8 cellular contexts compared by ENCODE assay signal in the genomic region with DNA sequence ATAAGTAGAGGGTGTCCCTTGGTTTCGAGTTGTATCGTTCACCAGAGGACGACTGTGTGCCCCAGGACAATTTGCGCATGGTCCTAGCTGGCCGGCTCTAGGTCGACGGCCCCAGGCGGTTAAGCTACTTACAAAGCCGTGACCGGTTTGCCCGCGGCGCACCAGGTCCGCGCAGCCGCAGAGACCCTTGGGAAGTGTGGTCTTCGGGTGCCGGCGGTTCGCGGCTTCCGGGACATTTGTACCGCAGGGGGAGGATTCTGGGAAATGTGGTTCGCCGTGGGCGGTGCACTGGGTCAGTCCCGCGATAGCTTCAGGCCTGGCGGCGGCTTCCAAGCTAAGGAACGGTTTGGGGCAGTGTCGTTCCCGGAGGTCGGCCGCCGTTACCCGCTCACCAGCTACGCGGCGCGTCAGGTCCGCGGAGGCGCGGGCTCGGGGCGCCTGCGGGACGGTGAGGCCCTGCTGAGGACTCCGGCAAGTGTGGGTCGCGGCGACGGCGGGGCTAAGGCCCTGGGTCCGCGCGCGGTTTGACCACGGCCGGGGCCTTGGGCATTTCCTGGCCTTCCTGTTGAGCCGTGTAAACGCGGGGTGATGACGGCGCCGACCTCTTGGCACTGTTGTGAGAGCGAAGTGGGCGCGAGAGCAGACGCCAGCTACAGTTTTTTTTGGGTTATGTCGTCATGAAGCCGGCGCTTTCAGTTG. TPM values are rescaled to one million over a fixed set of nuclear protein-coding genes. Genes with fewer than 3 reads are reported as not detected.
DNase-seq lines count a peak whose midpoint lies in the region; ATAC-seq and TF ChIP-seq lines count a peak whose summit lies in the region.

A gene (plus strand): TSS at position 293 of the 699 bp plus-strand sequence. CDS start 1,127 bp downstream, outside the sequence.

- DNase-seq in AG04450 (ENCODE audit: low read depth, low spot score) = peak; percentile 94
- peak; percentile 92 for DNase-seq in NCI-H226
- peak; percentile 91 for DNase-seq in activated CD4-positive, CD25-positive, alpha-beta regulatory T cell treated with anti-CD3 and anti-CD28 coated beads, Interleukin-2, amount 50 U/mL, for 16 hours (ENCODE audit: low read depth, low spot score)
- DNase-seq in central memory CD8-positive, alpha-beta T cell (ENCODE audit: low spot score in 2 of 2) = peak; percentile 87 to 88
- peak; percentile 99 for DNase-seq in iris pigment epithelial cell (ENCODE audit: low read depth)
- peak; percentile 92 to 93 (median 93) for DNase-seq in stimulated activated CD4-positive, alpha-beta T cell treated with anti-CD3 and anti-CD28 coated beads, Interleukin-12 subunit alpha, Interleukin-12 subunit beta, amount 100 ng/mL, for 48 hours (ENCODE audit: low read depth in 2 of 3, low spot score in 1 of 3)

- POLR2A ChIA-PET in AG04450 (lab: Yijun Ruan, JAX) = interaction anchor here (0.6 to 1.8 kb wide), 9 partner anchors 11 to 1500 kb away, joined by 3 to 17 read pairs (median 4); a partner anchor contains a TSS

- H3K36me3 Mint-ChIP-seq in central memory CD8-positive, alpha-beta T cell (ENCODE audit: insufficient read depth) = peaks cover 21% of the 10 kb centered on the region

- no peak for TF ChIP-seq CTCF in AG04450 (IDR thresholded peaks at IDR 0.05; ENCODE audit: low read depth, low read length)

- peaks cover 21% of the 10 kb centered on the region for H3K9me3 ChIP-seq in AG04450 (ENCODE audit: control insufficient read depth, insufficient read depth, low read length)

- H3K4me3 ChIP-seq in AG04450 (ENCODE audit: low read depth, low read length) = peak within 1 kb of the TSS; percentile 75

- ATAC-seq in GM18907 (IDR thresholded peaks at IDR 0.05; ENCODE audit: unreplicated experiment) = peak; percentile 92
- peak; percentile 93 for ATAC-seq in HG03159 (IDR thresholded peaks at IDR 0.05; ENCODE audit: unreplicated experiment)
- ATAC-seq in central memory CD8-positive, alpha-beta T cell (replicated peaks; ENCODE audit: extremely low read depth, poor library complexity, severe bottlenecking) = peak; percentile 91

- H3K4me3 Mint-ChIP-seq in central memory CD8-positive, alpha-beta T cell = peak within 1 kb of the TSS; percentile 97

- peak within 1 kb of the TSS; percentile 99 for H3K27ac Mint-ChIP-seq in central memory CD8-positive, alpha-beta T cell (ENCODE audit: low read depth)

- peak within 1 kb of the TSS; percentile 87 for H3K27ac ChIP-seq in AG04450 (ENCODE audit: low read depth, low read length)

- H3K27me3 ChIP-seq in AG04450 (ENCODE audit: control insufficient read depth, insufficient read depth, low read length) = no peaks in the 10 kb centered on the region

- peaks cover 10% of the 10 kb centered on the region for H3K27me3 Mint-ChIP-seq in central memory CD8-positive, alpha-beta T cell

- H3K4me1 Mint-ChIP-seq in central memory CD8-positive, alpha-beta T cell = peaks cover 18% of the 10 kb centered on the region

- H3K9me3 Mint-ChIP-seq in central memory CD8-positive, alpha-beta T cell = peaks cover 7% of the 10 kb centered on the region

- CTCF ChIA-PET in AG04450 (lab: Charles Lee) = interaction anchor here (0.7 to 2.5 kb wide), 3 partner anchors 35 to 439 kb away, joined by 3 to 8 read pairs (median 3); no protein-coding TSS in a partner anchor

RNA-seq across cellular contexts. Expression of the gene that starts here (rescaled TPM):
- polyA plus RNA-seq in AG04450 (2011; rRNA removed) = 21.6 and 29.1 TPM in 2 replicates
- polyA minus RNA-seq in AG04450 (2011; rRNA and poly(A)+ RNA removed) = 9.1 and 15.7 TPM in 2 replicates

Comparison
In these comparisons a context has a peak if more than half of its experiments do, and no peak if none do; other contexts are left out.
1. Peak in every context shown above with its lines: DNase-seq, ATAC-seq, H3K4me3 ChIP-seq and H3K27ac ChIP-seq.